8 cellular contexts compared by ENCODE assay signal in genomic region chr2:146080925-146081324, GRCh38.
"Had no signal": no experiment of that assay in that cellular context is flagged by ENCODE, and none has a peak within 500 bp of the region (broad histone marks: within the 10 kb centered on the region; RNA-seq: fewer than 3 reads in every experiment).

No MANE protein-coding gene starts in this region.

- ATAC-seq: GM23338 had no signal

- H3K9ac ChIP-seq: KMS-11 had no signal

- H2AFZ ChIP-seq: GM23338 had no signal

- H3K27ac Mint-ChIP-seq: GM23338, H9 had no signal

- DNase-seq: H9, HCEC 1CT, KBM-7 had no signal

- H3K4me2 ChIP-seq: GM23338, KMS-11 had no signal

- FAIRE-seq: H1, H54, HTR-8/SVneo had no signal

- H3K4me3 Mint-ChIP-seq: GM23338, H9 had no signal

- H3K4me3 ChIP-seq: GM23338 had no signal

- H3K4me1 Mint-ChIP-seq: GM23338, H9 had no signal

- H3K27ac ChIP-seq: KMS-11 had no signal
